Comparison of ENCODE assay signal across 18 cellular contexts in genomic region chr4:39563448-39563847, GRCh38. TPM values are rescaled to one million over a fixed set of nuclear protein-coding genes. Genes with fewer than 3 reads are reported as not detected.
DNase-seq lines count a peak whose midpoint lies in the region; ATAC-seq, FAIRE-seq and TF ChIP-seq lines count a peak whose summit lies in the region.
"Had no signal": no experiment of that assay in that cellular context is flagged by ENCODE, and none has a peak within 500 bp of the region (broad histone marks: within the 10 kb centered on the region; RNA-seq: fewer than 3 reads in every experiment).

No MANE protein-coding gene starts in this region.

- H3K4me1 ChIP-seq in tibial artery: peaks cover 0 to 8% (median 3%) of the 10 kb centered on the region in 4 donors

- H3K4me1 Mint-ChIP-seq in memory B cell: peaks cover 17% of the 10 kb centered on the region
- H3K4me1 Mint-ChIP-seq in natural killer cell treated with Interleukin-12 subunit alpha and Interleukin-12 subunit beta and Interleukin-15 and Interleukin-18, amount 100 ng/mL, for 72 hours (ENCODE audit: low read depth in 2 of 2): peaks cover 5 to 7% of the 10 kb centered on the region in 2 donors

- no peak for TF ChIP-seq CTCF in bronchial epithelial cell (IDR thresholded peaks at IDR 0.05; ENCODE audit: insufficient read depth, low read length, severe bottlenecking)
- TF ChIP-seq CTCF in tibial artery (IDR thresholded peaks at IDR 0.05): no peak

- ATAC-seq in memory B cell (ENCODE audit: low read depth): no peak
- no peak for ATAC-seq in natural killer cell treated with Interleukin-12 subunit alpha and Interleukin-12 subunit beta and Interleukin-15 and Interleukin-18, amount 100 ng/mL, for 72 hours
- ATAC-seq: HCT116, Right ventricle myocardium inferior had no signal

- no peaks in the 10 kb centered on the region for H3K9me3 ChIP-seq in tibial artery

- H3K4me3 Mint-ChIP-seq in memory B cell: no peak overlapping the region
- no peak overlapping the region for H3K4me3 Mint-ChIP-seq in natural killer cell treated with Interleukin-12 subunit alpha and Interleukin-12 subunit beta and Interleukin-15 and Interleukin-18, amount 100 ng/mL, for 72 hours
- H3K4me3 Mint-ChIP-seq: CD4-positive, CD25-positive, alpha-beta regulatory T cell had no signal

- no peaks in the 10 kb centered on the region for H3K27me3 ChIP-seq in bronchial epithelial cell (ENCODE audit: control insufficient read depth, insufficient read depth, low read length)
- H3K27me3 ChIP-seq in tibial artery: no peaks in the 10 kb centered on the region

- DNase-seq in NCI-H1048 (lab: John Stamatoyannopoulos, UW): peak; percentile 21
- peak; percentile 49 for DNase-seq in bronchial epithelial cell (ENCODE audit: low read depth)
- no peak for DNase-seq in memory B cell (ENCODE audit: low spot score in 2 of 2)
- no peak for DNase-seq in COLO829 (ENCODE audit: low spot score)
- no peak for DNase-seq in activated CD4-positive, alpha-beta T cell treated with anti-CD3 and anti-CD28 coated beads, Interleukin-2, amount 50 U/mL, for 1 hour
- no peak for DNase-seq in natural killer cell treated with Interleukin-12 subunit alpha and Interleukin-12 subunit beta and Interleukin-15 and Interleukin-18, amount 100 ng/mL, for 72 hours (ENCODE audit: low spot score)
- DNase-seq in tibial artery: no peak
- DNase-seq: CD4-positive, CD25-positive, alpha-beta regulatory T cell; GOT3; KBM-7; NCI-H1092 treated with DMSO at 0.1 percent for 48 hours; NCI-H1436 treated with DMSO at 0.1 percent for 48 hours; NCI-H2029; NCI-H345; NCI-H524 treated with DMSO at 0.1 percent for 48 hours had no signal

- H3K27me3 Mint-ChIP-seq in memory B cell: no peaks in the 10 kb centered on the region
- H3K27me3 Mint-ChIP-seq in natural killer cell treated with Interleukin-12 subunit alpha and Interleukin-12 subunit beta and Interleukin-15 and Interleukin-18, amount 100 ng/mL, for 72 hours: no peaks in the 10 kb centered on the region
- H3K27me3 Mint-ChIP-seq: CD4-positive, CD25-positive, alpha-beta regulatory T cell had no signal

- intact Hi-C loops in tibial artery (cut with DNase I; ENCODE audit: low total_unique reads): no loop called here

- H3K36me3 Mint-ChIP-seq in memory B cell: peaks cover 31% of the 10 kb centered on the region
- H3K36me3 Mint-ChIP-seq in natural killer cell treated with Interleukin-12 subunit alpha and Interleukin-12 subunit beta and Interleukin-15 and Interleukin-18, amount 100 ng/mL, for 72 hours: peaks cover 4% of the 10 kb centered on the region

- peaks cover 5% of the 10 kb centered on the region for H3K9me3 Mint-ChIP-seq in memory B cell
- no peaks in the 10 kb centered on the region for H3K9me3 Mint-ChIP-seq in natural killer cell treated with Interleukin-12 subunit alpha and Interleukin-12 subunit beta and Interleukin-15 and Interleukin-18, amount 100 ng/mL, for 72 hours

- H3K27ac ChIP-seq in tibial artery: no peak overlapping the region

- H3K36me3 ChIP-seq in bronchial epithelial cell (ENCODE audit: control insufficient read depth, insufficient read depth, low read length) (no peaks in the 10 kb centered on the region), tibial artery (peaks cover 5 to 34% (median 31%) of the 10 kb centered on the region in 3 donors)

- FAIRE-seq in bronchial epithelial cell (lab: Jason Lieb, UNC): no peak
- FAIRE-seq: GM12891 had no signal

- H3K4me3 ChIP-seq in bronchial epithelial cell (ENCODE audit: low read depth, low read length): no peak overlapping the region
- no peak overlapping the region for H3K4me3 ChIP-seq in tibial artery

- H3K27ac Mint-ChIP-seq in memory B cell: peak overlapping the region; percentile 32
- no peak overlapping the region for H3K27ac Mint-ChIP-seq in natural killer cell treated with Interleukin-12 subunit alpha and Interleukin-12 subunit beta and Interleukin-15 and Interleukin-18, amount 100 ng/mL, for 72 hours

RNA-seq across cellular contexts. Expression of gene UGDH, which starts 36.2 kb away (rescaled TPM):
- total RNA-seq in bronchial epithelial cell: 43.1 and 65.0 TPM in 2 replicates
- total RNA-seq in natural killer cell treated with Interleukin-12 subunit alpha and Interleukin-12 subunit beta and Interleukin-15 and Interleukin-18, amount 100 ng/mL, for 72 hours: 10 to 100 TPM; 21.8 to 39.5 TPM

Comparison
In these comparisons a context has a peak if more than half of its experiments do, and no peak if none do; other contexts are left out.
1. DNase-seq: peak in NCI-H1048 (single experiment) and bronchial epithelial cell (single experiment); none in memory B cell (0 of 2), COLO829 (single experiment), activated CD4-positive, alpha-beta T cell treated with anti-CD3 and anti-CD28 coated beads, Interleukin-2, amount 50 U/mL, for 1 hour (single experiment), natural killer cell treated with Interleukin-12 subunit alpha and Interleukin-12 subunit beta and Interleukin-15 and Interleukin-18, amount 100 ng/mL, for 72 hours (single experiment) and tibial artery (0 of 2).